Comparison of ENCODE assay signal across 1 cellular context in the genomic region with DNA sequence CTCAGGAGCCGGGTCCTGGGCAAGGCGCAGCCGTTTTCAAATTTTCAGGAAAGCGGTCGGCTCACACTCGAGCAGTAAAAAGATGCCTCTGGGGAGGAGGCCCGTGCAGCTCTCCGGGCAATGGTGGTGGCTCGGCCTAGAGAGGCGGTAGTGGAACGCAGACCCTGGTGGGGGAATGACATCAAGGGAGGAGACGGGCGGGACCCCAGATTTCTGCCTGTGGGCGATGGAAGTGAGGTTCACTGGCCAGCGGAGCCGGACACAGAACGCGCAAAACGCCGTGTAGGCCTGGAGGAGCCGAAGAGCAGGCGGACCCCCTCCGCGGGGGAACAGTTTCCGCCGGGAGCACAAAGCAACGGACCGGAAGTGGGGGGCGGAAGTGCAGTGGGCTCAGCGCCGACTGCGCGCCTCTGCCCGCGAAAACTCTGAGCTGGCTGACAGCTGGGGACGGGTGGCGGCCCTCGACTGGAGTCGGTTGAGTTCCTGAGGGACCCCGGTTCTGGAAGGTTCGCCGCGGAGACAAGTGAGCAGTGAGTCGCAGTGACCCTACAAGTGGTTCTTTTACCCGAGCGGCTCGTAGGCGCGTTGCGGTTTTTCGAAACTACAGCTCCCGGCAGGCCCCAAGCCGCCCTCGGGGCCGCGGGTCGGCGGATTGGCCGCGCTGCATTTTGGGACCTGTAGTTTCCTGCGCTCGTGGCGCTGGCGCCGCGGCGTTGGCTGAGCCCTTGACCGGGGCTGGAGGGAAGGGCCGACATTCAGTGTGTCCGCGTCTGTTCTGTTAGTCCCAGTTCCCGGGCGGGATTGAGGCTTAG.
TF ChIP-seq lines count a peak whose summit lies in the region.

A gene with protein sequence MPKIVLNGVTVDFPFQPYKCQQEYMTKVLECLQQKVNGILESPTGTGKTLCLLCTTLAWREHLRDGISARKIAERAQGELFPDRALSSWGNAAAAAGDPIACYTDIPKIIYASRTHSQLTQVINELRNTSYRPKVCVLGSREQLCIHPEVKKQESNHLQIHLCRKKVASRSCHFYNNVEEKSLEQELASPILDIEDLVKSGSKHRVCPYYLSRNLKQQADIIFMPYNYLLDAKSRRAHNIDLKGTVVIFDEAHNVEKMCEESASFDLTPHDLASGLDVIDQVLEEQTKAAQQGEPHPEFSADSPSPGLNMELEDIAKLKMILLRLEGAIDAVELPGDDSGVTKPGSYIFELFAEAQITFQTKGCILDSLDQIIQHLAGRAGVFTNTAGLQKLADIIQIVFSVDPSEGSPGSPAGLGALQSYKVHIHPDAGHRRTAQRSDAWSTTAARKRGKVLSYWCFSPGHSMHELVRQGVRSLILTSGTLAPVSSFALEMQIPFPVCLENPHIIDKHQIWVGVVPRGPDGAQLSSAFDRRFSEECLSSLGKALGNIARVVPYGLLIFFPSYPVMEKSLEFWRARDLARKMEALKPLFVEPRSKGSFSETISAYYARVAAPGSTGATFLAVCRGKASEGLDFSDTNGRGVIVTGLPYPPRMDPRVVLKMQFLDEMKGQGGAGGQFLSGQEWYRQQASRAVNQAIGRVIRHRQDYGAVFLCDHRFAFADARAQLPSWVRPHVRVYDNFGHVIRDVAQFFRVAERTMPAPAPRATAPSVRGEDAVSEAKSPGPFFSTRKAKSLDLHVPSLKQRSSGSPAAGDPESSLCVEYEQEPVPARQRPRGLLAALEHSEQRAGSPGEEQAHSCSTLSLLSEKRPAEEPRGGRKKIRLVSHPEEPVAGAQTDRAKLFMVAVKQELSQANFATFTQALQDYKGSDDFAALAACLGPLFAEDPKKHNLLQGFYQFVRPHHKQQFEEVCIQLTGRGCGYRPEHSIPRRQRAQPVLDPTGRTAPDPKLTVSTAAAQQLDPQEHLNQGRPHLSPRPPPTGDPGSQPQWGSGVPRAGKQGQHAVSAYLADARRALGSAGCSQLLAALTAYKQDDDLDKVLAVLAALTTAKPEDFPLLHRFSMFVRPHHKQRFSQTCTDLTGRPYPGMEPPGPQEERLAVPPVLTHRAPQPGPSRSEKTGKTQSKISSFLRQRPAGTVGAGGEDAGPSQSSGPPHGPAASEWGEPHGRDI (N-terminal part only) (plus strand): TSS at position 376 of the 812 bp plus-strand sequence. CDS start 1,091 bp downstream, outside the sequence.

TF ChIP-seq in HepG2, 621 proteins besides CTCF, POLR2A, EP300 and RAD21 (continued from another document and continues in another):
- TF ChIP-seq, protein P1, sequence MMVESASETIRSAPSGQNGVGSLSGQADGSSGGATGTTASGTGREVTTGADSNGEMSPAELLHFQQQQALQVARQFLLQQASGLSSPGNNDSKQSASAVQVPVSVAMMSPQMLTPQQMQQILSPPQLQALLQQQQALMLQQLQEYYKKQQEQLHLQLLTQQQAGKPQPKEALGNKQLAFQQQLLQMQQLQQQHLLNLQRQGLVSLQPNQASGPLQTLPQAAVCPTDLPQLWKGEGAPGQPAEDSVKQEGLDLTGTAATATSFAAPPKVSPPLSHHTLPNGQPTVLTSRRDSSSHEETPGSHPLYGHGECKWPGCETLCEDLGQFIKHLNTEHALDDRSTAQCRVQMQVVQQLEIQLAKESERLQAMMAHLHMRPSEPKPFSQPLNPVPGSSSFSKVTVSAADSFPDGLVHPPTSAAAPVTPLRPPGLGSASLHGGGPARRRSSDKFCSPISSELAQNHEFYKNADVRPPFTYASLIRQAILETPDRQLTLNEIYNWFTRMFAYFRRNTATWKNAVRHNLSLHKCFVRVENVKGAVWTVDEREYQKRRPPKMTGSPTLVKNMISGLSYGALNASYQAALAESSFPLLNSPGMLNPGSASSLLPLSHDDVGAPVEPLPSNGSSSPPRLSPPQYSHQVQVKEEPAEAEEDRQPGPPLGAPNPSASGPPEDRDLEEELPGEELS (CRISPR knock-in tag; IDR thresholded peaks at IDR 0.05) = peak; percentile 87
- peak; percentile 92 for TF ChIP-seq ETV6 (CRISPR knock-in tag; conservative IDR thresholded peaks at IDR 0.05)
- TF ChIP-seq, protein P2, sequence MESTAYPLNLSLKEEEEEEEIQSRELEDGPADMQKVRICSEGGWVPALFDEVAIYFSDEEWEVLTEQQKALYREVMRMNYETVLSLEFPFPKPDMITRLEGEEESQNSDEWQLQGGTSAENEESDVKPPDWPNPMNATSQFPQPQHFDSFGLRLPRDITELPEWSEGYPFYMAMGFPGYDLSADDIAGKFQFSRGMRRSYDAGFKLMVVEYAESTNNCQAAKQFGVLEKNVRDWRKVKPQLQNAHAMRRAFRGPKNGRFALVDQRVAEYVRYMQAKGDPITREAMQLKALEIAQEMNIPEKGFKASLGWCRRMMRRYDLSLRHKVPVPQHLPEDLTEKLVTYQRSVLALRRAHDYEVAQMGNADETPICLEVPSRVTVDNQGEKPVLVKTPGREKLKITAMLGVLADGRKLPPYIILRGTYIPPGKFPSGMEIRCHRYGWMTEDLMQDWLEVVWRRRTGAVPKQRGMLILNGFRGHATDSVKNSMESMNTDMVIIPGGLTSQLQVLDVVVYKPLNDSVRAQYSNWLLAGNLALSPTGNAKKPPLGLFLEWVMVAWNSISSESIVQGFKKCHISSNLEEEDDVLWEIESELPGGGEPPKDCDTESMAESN (CRISPR knock-in tag; conservative IDR thresholded peaks at IDR 0.05) = peak; percentile 91
- peak; percentile 80 for TF ChIP-seq MEIS1 (CRISPR knock-in tag; IDR thresholded peaks at IDR 0.05; ENCODE audit: borderline replicate concordance)
- TF ChIP-seq ZNF780A (CRISPR knock-in tag; IDR thresholded peaks at IDR 0.05) = no peak; the same call in 1 of the 2 replicates
- TF ChIP-seq SMAD1 (CRISPR knock-in tag; IDR thresholded peaks at IDR 0.05; ENCODE audit: borderline replicate concordance, low read depth) = peak; percentile 74; the same call in 1 of the 2 replicates
- no peak for TF ChIP-seq SMARCC2 (IDR thresholded peaks at IDR 0.05)
- no peak for TF ChIP-seq FOXK2 (IDR thresholded peaks at IDR 0.05)
- no peak for TF ChIP-seq TCF12 (IDR thresholded peaks at IDR 0.05)
- peak; percentile 63; the same call in 1 of the 2 replicates for TF ChIP-seq TCF12 (CRISPR knock-in tag; IDR thresholded peaks at IDR 0.05)
- peak; percentile 94 for TF ChIP-seq TGIF2 (CRISPR knock-in tag; IDR thresholded peaks at IDR 0.05)
- TF ChIP-seq TCF7 (IDR thresholded peaks at IDR 0.05; ENCODE audit: low read depth) = no peak
- no peak; the same call in 1 of the 2 replicates for TF ChIP-seq ATF1 (CRISPR knock-in tag; IDR thresholded peaks at IDR 0.05)
- TF ChIP-seq ZNF530 (CRISPR knock-in tag; IDR thresholded peaks at IDR 0.05; ENCODE audit: low read depth) = peak; percentile 42
- no peak for TF ChIP-seq DPF2 (CRISPR knock-in tag; IDR thresholded peaks at IDR 0.05; ENCODE audit: borderline replicate concordance, low read depth)
- peak; percentile 78 for TF ChIP-seq ELF3 (CRISPR knock-in tag; IDR thresholded peaks at IDR 0.05)
- peak; percentile 44 for TF ChIP-seq STAG1 (CRISPR knock-in tag; IDR thresholded peaks at IDR 0.05)
- no peak for TF ChIP-seq SMYD3 (CRISPR knock-in tag; IDR thresholded peaks at IDR 0.05)
- TF ChIP-seq ZNF501 (CRISPR knock-in tag; IDR thresholded peaks at IDR 0.05) = peak; percentile 99
- TF ChIP-seq ZNF24 (IDR thresholded peaks at IDR 0.05) = no peak
- no peak; the same call in 1 of the 2 replicates for TF ChIP-seq ZNF678 (CRISPR knock-in tag; IDR thresholded peaks at IDR 0.05)
- TF ChIP-seq, protein P3, sequence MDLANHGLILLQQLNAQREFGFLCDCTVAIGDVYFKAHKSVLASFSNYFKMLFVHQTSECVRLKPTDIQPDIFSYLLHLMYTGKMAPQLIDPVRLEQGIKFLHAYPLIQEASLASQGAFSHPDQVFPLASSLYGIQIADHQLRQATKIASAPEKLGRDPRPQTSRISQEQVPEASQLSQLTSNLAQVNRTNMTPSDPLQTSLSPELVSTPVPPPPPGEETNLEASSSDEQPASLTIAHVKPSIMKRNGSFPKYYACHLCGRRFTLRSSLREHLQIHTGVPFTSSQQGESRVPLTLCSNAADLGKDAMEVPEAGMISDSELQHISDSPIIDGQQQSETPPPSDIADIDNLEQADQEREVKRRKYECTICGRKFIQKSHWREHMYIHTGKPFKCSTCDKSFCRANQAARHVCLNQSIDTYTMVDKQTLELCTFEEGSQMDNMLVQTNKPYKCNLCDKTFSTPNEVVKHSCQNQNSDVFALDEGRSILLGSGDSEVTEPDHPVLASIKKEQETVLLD (CRISPR knock-in tag; IDR thresholded peaks at IDR 0.05; ENCODE audit: low read depth) = no peak
- TF ChIP-seq ZNF446 (CRISPR knock-in tag; IDR thresholded peaks at IDR 0.05) = peak; percentile 59; the same call in 1 of the 2 replicates
- TF ChIP-seq ZNF256 (CRISPR knock-in tag; conservative IDR thresholded peaks at IDR 0.05) = peak; percentile 98
- TF ChIP-seq GATAD2A (CRISPR knock-in tag; IDR thresholded peaks at IDR 0.05) = peak; percentile 54; the same call in 1 of the 2 replicates
- TF ChIP-seq PRPF4 (IDR thresholded peaks at IDR 0.05; ENCODE audit: low read depth, low read length, poor library complexity, severe bottlenecking) = no peak
- peak; percentile 96 for TF ChIP-seq ZNF296 (CRISPR knock-in tag; conservative IDR thresholded peaks at IDR 0.05)
- no peak for TF ChIP-seq PAF1 (CRISPR knock-in tag; IDR thresholded peaks at IDR 0.05)
- no peak for TF ChIP-seq KLF9 (CRISPR knock-in tag; IDR thresholded peaks at IDR 0.05; ENCODE audit: low read depth)
- TF ChIP-seq, protein P4, sequence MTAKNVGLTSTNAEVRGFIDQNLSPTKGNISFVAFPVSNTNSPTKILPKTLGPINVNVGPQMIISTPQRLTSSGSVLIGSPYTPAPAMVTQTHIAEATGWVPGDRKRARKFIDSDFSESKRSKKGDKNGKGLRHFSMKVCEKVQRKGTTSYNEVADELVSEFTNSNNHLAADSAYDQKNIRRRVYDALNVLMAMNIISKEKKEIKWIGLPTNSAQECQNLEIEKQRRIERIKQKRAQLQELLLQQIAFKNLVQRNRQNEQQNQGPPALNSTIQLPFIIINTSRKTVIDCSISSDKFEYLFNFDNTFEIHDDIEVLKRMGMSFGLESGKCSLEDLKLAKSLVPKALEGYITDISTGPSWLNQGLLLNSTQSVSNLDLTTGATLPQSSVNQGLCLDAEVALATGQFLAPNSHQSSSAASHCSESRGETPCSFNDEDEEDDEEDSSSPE (CRISPR knock-in tag; IDR thresholded peaks at IDR 0.05) = peak; percentile 96
- peak; percentile 92 for TF ChIP-seq POLR2G (IDR thresholded peaks at IDR 0.05; ENCODE audit: low read depth, low read length)
- TF ChIP-seq SRF (IDR thresholded peaks at IDR 0.05; ENCODE audit: low read depth, low read length) = peak; percentile 87
- peak; percentile 66; the same call in 1 of the 2 replicates for TF ChIP-seq RXRB (CRISPR knock-in tag; IDR thresholded peaks at IDR 0.05; ENCODE audit: borderline replicate concordance)
- TF ChIP-seq, protein P5, sequence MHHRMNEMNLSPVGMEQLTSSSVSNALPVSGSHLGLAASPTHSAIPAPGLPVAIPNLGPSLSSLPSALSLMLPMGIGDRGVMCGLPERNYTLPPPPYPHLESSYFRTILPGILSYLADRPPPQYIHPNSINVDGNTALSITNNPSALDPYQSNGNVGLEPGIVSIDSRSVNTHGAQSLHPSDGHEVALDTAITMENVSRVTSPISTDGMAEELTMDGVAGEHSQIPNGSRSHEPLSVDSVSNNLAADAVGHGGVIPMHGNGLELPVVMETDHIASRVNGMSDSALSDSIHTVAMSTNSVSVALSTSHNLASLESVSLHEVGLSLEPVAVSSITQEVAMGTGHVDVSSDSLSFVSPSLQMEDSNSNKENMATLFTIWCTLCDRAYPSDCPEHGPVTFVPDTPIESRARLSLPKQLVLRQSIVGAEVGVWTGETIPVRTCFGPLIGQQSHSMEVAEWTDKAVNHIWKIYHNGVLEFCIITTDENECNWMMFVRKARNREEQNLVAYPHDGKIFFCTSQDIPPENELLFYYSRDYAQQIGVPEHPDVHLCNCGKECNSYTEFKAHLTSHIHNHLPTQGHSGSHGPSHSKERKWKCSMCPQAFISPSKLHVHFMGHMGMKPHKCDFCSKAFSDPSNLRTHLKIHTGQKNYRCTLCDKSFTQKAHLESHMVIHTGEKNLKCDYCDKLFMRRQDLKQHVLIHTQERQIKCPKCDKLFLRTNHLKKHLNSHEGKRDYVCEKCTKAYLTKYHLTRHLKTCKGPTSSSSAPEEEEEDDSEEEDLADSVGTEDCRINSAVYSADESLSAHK (CRISPR knock-in tag; IDR thresholded peaks at IDR 0.05; ENCODE audit: borderline replicate concordance) = peak; percentile 88
- no peak; the same call in 1 of the 2 replicates for TF ChIP-seq GATA4 (IDR thresholded peaks at IDR 0.05; ENCODE audit: borderline replicate concordance, low read depth)
- TF ChIP-seq NFYC (CRISPR knock-in tag; IDR thresholded peaks at IDR 0.05) = peak; percentile 64
- TF ChIP-seq ARHGAP35 (CRISPR knock-in tag; IDR thresholded peaks at IDR 0.05; ENCODE audit: borderline replicate concordance) = peak; percentile 97
- TF ChIP-seq, protein P6, sequence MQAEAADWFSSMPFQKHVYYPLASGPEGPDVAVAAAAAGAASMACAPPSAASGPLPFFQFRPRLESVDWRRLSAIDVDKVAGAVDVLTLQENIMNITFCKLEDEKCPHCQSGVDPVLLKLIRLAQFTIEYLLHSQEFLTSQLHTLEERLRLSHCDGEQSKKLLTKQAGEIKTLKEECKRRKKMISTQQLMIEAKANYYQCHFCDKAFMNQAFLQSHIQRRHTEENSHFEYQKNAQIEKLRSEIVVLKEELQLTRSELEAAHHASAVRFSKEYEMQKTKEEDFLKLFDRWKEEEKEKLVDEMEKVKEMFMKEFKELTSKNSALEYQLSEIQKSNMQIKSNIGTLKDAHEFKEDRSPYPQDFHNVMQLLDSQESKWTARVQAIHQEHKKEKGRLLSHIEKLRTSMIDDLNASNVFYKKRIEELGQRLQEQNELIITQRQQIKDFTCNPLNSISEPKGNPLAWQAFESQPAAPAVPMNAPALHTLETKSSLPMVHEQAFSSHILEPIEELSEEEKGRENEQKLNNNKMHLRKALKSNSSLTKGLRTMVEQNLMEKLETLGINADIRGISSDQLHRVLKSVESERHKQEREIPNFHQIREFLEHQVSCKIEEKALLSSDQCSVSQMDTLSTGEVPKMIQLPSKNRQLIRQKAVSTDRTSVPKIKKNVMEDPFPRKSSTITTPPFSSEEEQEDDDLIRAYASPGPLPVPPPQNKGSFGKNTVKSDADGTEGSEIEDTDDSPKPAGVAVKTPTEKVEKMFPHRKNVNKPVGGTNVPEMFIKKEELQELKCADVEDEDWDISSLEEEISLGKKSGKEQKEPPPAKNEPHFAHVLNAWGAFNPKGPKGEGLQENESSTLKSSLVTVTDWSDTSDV (CRISPR knock-in tag; IDR thresholded peaks at IDR 0.05) = no peak; the same call in 1 of the 2 replicates
- TF ChIP-seq TBX3 (IDR thresholded peaks at IDR 0.05; ENCODE audit: borderline replicate concordance) = no peak
- peak; percentile 91; the same call in 1 of the 2 replicates for TF ChIP-seq ZNF749 (CRISPR knock-in tag; IDR thresholded peaks at IDR 0.05; ENCODE audit: borderline replicate concordance)
- TF ChIP-seq ZNF549 (CRISPR knock-in tag; IDR thresholded peaks at IDR 0.05) = peak; percentile 92; the same call in 1 of the 2 replicates
- TF ChIP-seq NFATC3 (CRISPR knock-in tag; IDR thresholded peaks at IDR 0.05) = no peak
- peak; percentile 93 for TF ChIP-seq ZSCAN25 (CRISPR knock-in tag; IDR thresholded peaks at IDR 0.05)
- TF ChIP-seq MED8 (CRISPR knock-in tag; IDR thresholded peaks at IDR 0.05; ENCODE audit: insufficient replicate concordance) = peak; percentile 86
- peak; percentile 74 for TF ChIP-seq KDM5B (CRISPR knock-in tag; IDR thresholded peaks at IDR 0.05; ENCODE audit: borderline replicate concordance)
- TF ChIP-seq SOX5 (CRISPR knock-in tag; IDR thresholded peaks at IDR 0.05; ENCODE audit: borderline replicate concordance) = peak; percentile 22; the same call in 1 of the 2 replicates
- TF ChIP-seq TBX2 (CRISPR knock-in tag; IDR thresholded peaks at IDR 0.05; ENCODE audit: borderline replicate concordance) = peak; percentile 89
- TF ChIP-seq HOXA9 (CRISPR knock-in tag; IDR thresholded peaks at IDR 0.05; ENCODE audit: borderline replicate concordance) = no peak
- TF ChIP-seq SMAD9 (CRISPR knock-in tag; IDR thresholded peaks at IDR 0.05) = no peak
- TF ChIP-seq SRY (CRISPR knock-in tag; IDR thresholded peaks at IDR 0.05) = peak; percentile 95
- TF ChIP-seq TBP (CRISPR knock-in tag; IDR thresholded peaks at IDR 0.05) = peak; percentile 98
